In the genomic region with DNA sequence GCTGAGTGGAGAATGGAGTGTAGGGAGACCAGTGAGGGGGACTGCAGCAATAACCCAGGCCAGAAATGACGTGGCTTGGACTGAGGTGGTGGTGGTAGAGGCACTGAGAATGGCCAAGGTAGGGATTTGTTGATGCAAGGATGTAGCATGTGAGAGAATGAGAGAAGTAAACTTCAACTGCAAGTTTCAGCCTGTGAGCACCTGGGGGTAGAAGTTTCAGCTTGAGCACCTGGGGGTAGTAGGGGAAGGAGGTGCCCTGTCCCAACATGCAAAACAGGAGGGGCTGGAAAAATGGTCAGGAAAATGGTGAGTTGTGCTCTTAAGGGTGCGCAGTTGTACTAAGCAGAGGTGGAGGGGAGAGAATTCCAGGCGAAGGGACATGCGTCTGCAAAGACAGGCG, we compare ENCODE assay signal across 32 cellular contexts. TPM values are rescaled to one million over a fixed set of nuclear protein-coding genes. Genes with fewer than 3 reads are reported as not detected.
"Had no signal": no experiment of that assay in that cellular context is flagged by ENCODE, and none has a peak within 500 bp of the region (broad histone marks: within the 10 kb centered on the region; RNA-seq: fewer than 3 reads in every experiment).

No MANE protein-coding gene starts in this region.

- H3K36me3 ChIP-seq: adrenal gland, breast epithelium, colonic mucosa, esophagus squamous epithelium, WERI-Rb-1 had no signal

- ATAC-seq: activated CD4-positive, CD25-positive, alpha-beta regulatory T cell treated with anti-CD3 and anti-CD28 coated beads, Interleukin-2, amount 50 U/mL, for 24 hours; activated CD8-positive, alpha-beta T cell treated with anti-CD3 and anti-CD28 coated beads for 36 hours; activated naive CD8-positive, alpha-beta T cell treated with anti-CD3 and anti-CD28 coated beads, Interleukin-2, amount 50 U/mL, for 24 hours; body of pancreas; heart left ventricle; T-helper 17 cell had no signal

- H3K9me3 ChIP-seq: adrenal gland, body of pancreas, breast epithelium, colonic mucosa, esophagus squamous epithelium had no signal

- FAIRE-seq: frontal cortex had no signal

- H3K27ac ChIP-seq: adrenal gland, body of pancreas, colonic mucosa, dorsolateral prefrontal cortex, heart left ventricle, WERI-Rb-1 had no signal

- H3K27me3 ChIP-seq: adrenal gland, body of pancreas, breast epithelium, colonic mucosa, dorsolateral prefrontal cortex, esophagus squamous epithelium, heart left ventricle had no signal

- DNase-seq: activated B cell treated with CpG ODN at 0.5 μM for 24 hours; activated CD4-positive, alpha-beta T cell treated with anti-CD3 and anti-CD28 coated beads for 48 hours; activated CD4-positive, alpha-beta T cell treated with anti-CD3 and anti-CD28 coated beads, Interleukin-2, amount 50 U/mL, for 1 hour; activated CD4-positive, alpha-beta T cell treated with anti-CD3 and anti-CD28 coated beads, Interleukin-2, amount 50 U/mL, for 48 hours; activated CD8-positive, alpha-beta memory T cell treated with anti-CD3 and anti-CD28 coated beads for 24 hours; activated CD8-positive, alpha-beta T cell treated with anti-CD3 and anti-CD28 coated beads for 36 hours; activated effector memory CD4-positive, alpha-beta T cell treated with anti-CD3 and anti-CD28 coated beads, Interleukin-2, amount 50 U/mL, for 16 hours; activated naive CD4-positive, alpha-beta T cell treated with anti-CD3 and anti-CD28 coated beads for 36 hours; activated naive CD8-positive, alpha-beta T cell treated with anti-CD3 and anti-CD28 coated beads for 36 hours; activated naive CD8-positive, alpha-beta T cell treated with anti-CD3 and anti-CD28 coated beads, Interleukin-2, amount 50 U/mL, for 24 hours; activated T-cell treated with anti-CD3 and anti-CD28 coated beads, Interleukin-2, amount 50 U/mL, for 48 hours; adrenal gland; amygdala; aorta; body of pancreas; cerebellar nuclear complex; colonic mucosa; dorsolateral prefrontal cortex; effector memory CD4-positive, alpha-beta T cell; endodermal cell; erythroblast; esophagus squamous epithelium; glutamatergic neuron; heart left ventricle; T-helper 1 cell; T-helper 17 cell; T1000; WERI-Rb-1 had no signal

- H3K4me1 ChIP-seq: adrenal gland, body of pancreas, breast epithelium, colonic mucosa had no signal

- H3K4me3 ChIP-seq: adrenal gland, body of pancreas, breast epithelium, colonic mucosa, dorsolateral prefrontal cortex, esophagus squamous epithelium, heart left ventricle had no signal

RNA-seq across cellular contexts. Expression of a gene that starts 31.0 kb away (rescaled TPM):
- total RNA-seq: fibroblast of villous mesenchyme had no signal
